In the genomic region with DNA sequence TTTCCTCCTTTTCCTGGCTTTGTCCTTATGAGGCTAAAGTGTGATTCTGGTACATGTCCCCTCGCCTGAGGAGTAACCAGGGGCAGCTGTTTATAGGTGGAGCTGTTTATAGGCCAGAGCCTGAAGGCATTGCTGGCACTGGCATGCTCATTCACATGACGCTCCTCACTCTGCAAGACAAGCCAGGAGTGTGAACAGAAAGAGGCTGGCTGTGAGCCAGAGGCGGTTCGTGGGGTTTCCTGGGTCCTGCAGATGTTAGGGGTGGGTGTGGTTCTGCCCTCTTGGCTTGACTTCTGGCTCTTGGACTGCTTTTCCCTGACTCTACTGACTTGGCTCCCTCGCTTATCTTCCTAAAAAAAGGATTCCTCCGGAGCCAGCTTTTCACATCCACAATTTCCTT, we compare ENCODE assay signal across 15 cellular contexts. TPM values are rescaled to one million over a fixed set of nuclear protein-coding genes. Genes with fewer than 3 reads are reported as not detected.
DNase-seq lines count a peak whose midpoint lies in the region; ATAC-seq and TF ChIP-seq lines count a peak whose summit lies in the region.
"Had no signal": no experiment of that assay in that cellular context is flagged by ENCODE, and none has a peak within 500 bp of the region (broad histone marks: within the 10 kb centered on the region; RNA-seq: fewer than 3 reads in every experiment).

No MANE protein-coding gene starts in this region.

- H3K9me3 Mint-ChIP-seq in brain (peaks cover 15 to 23% (median 19%) of the 10 kb centered on the region in 5 experiments), mesothelial cell of epicardium (peaks cover 11% of the 10 kb centered on the region)

- H3K36me3 Mint-ChIP-seq in brain (no peaks in the 10 kb centered on the region), mesothelial cell of epicardium (peaks cover 3% of the 10 kb centered on the region)
- H3K36me3 Mint-ChIP-seq: CD8-positive, alpha-beta T cell had no signal

- peaks cover 49% of the 10 kb centered on the region for H3K4me1 Mint-ChIP-seq in brain
- peaks cover 34% of the 10 kb centered on the region for H3K4me1 Mint-ChIP-seq in mesothelial cell of epicardium

- TF ChIP-seq CTCF in brain (conservative IDR thresholded peaks at IDR 0.05): no peak
- no peak for TF ChIP-seq CTCF in mesothelial cell of epicardium (IDR thresholded peaks at IDR 0.05; ENCODE audit: unreplicated experiment)

- no peak for ATAC-seq in HG02798 (IDR thresholded peaks at IDR 0.05; ENCODE audit: poor library complexity, unreplicated experiment)
- ATAC-seq: CD8-positive, alpha-beta T cell; GM12878 had no signal

- no peak overlapping the region for H3K4me3 Mint-ChIP-seq in brain
- no peak overlapping the region for H3K4me3 Mint-ChIP-seq in mesothelial cell of epicardium
- H3K4me3 Mint-ChIP-seq: CD8-positive, alpha-beta T cell; nephron had no signal

- peaks cover 13% of the 10 kb centered on the region for H3K27me3 Mint-ChIP-seq in brain
- H3K27me3 Mint-ChIP-seq in mesothelial cell of epicardium (ENCODE audit: low read depth): no peaks in the 10 kb centered on the region

- DNase-seq in DMS153 (lab: John Stamatoyannopoulos, UW): peak; percentile 64
- peak; percentile 84 for DNase-seq in NAMALWA (ENCODE audit: low spot score)
- DNase-seq in mesothelial cell of epicardium (ENCODE audit: low spot score in 2 of 2, unreplicated experiment in 2 of 2): no peak
- DNase-seq in inferior parietal cortex (ENCODE audit: extremely low spot score): no peak
- DNase-seq in COLO829 (ENCODE audit: low spot score): no peak
- DNase-seq in hepatic stellate cell (ENCODE audit: low spot score): no peak
- DNase-seq: activated CD4-positive, CD25-positive, alpha-beta regulatory T cell treated with anti-CD3 and anti-CD28 coated beads, Interleukin-2, amount 50 U/mL, for 72 hours; activated naive CD4-positive, alpha-beta T cell treated with anti-CD3 and anti-CD28 coated beads, Interleukin-2, amount 50 U/mL, for 16 hours; effector CD4-positive, alpha-beta T cell; stimulated activated CD4-positive, alpha-beta T cell treated with anti-CD3 and anti-CD28 coated beads, Interleukin-2, amount 100 ng/mL, for 24 hours had no signal

- peak overlapping the region in 4 of 5 experiments; percentile 28 to 68 (median 48) for H3K27ac Mint-ChIP-seq in brain
- H3K27ac Mint-ChIP-seq in mesothelial cell of epicardium: peak overlapping the region; percentile 39
- H3K27ac Mint-ChIP-seq: CD8-positive, alpha-beta T cell had no signal

RNA-seq across cellular contexts. Expression of a gene that starts 12.8 kb away (rescaled TPM):
- 3.8 TPM for polyA plus RNA-seq in brain (ENCODE audit: insufficient read depth, low read depth, low replicate concordance)
- 146 to 149 TPM (median 148 TPM) in 3 replicates for total RNA-seq in mesothelial cell of epicardium
- total RNA-seq: CD8-positive, alpha-beta T cell; GM12878 had no signal
- polyA plus RNA-seq: GM12878 had no signal

Comparison
In these comparisons a context has a peak if more than half of its experiments do, and no peak if none do; other contexts are left out.
1. DNase-seq: peak in DMS153 (single experiment) and NAMALWA (single experiment); none in mesothelial cell of epicardium (0 of 2), inferior parietal cortex (single experiment), COLO829 (single experiment) and hepatic stellate cell (single experiment).